18 cellular contexts compared by ENCODE assay signal in the genomic region with DNA sequence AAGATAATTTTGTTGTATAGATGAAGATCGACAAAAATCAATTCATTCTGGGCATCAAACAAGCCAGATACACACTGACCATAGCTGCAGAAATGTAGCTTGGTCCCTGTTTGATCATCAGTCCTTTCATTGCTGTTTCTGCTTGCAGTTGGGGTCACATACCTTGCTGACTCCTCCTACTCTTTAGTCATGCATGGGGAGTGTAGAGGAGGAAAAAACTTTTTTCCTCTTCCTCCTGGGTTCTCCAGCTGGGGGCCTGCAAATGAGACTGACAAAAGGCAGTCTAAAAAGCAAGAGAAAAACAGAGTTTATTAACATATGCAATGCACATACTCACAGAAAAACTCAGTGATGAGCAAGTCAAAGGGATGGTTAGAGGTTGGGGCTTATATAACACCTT.
"Had no signal": no experiment of that assay in that cellular context is flagged by ENCODE, and none has a peak within 500 bp of the region (broad histone marks: within the 10 kb centered on the region; RNA-seq: fewer than 3 reads in every experiment).

No MANE protein-coding gene starts in this region.

- H3K27ac Mint-ChIP-seq: activated naive CD4-positive, alpha-beta T cell treated with anti-CD3 and anti-CD28 coated beads for 36 hours; brain had no signal

- H3K27me3 ChIP-seq: tibial artery had no signal

- H3K27ac ChIP-seq: coronary artery, tibial artery had no signal

- ATAC-seq: activated T-cell treated with anti-CD3 and anti-CD28 coated beads, Interleukin-2, amount 50 U/mL, for 4 hours; left ventricle myocardium superior; naive thymus-derived CD8-positive, alpha-beta T cell; stimulated activated naive CD8-positive, alpha-beta T cell treated with anti-CD3 and anti-CD28 coated beads, Interleukin-15, Interleukin-2, amounts not matched to agents 100 U/mL and 50 U/mL, for 24 hours had no signal

- H3K36me3 Mint-ChIP-seq: brain; naive thymus-derived CD8-positive, alpha-beta T cell had no signal

- H3K4me3 Mint-ChIP-seq: activated naive CD4-positive, alpha-beta T cell treated with anti-CD3 and anti-CD28 coated beads for 36 hours; activated T-cell treated with anti-CD3 and anti-CD28 coated beads, Interleukin-2, amount 50 U/mL, for 4 hours; brain; naive thymus-derived CD8-positive, alpha-beta T cell had no signal

- H3K36me3 ChIP-seq: tibial artery had no signal

- H3K4me1 Mint-ChIP-seq: brain had no signal

- H3K4me3 ChIP-seq: coronary artery, tibial artery had no signal

- DNase-seq: activated CD4-positive, alpha-beta T cell treated with anti-CD3 and anti-CD28 coated beads, Interleukin-2, amount 50 U/mL, for 1 hour; activated CD8-positive, alpha-beta memory T cell treated with anti-CD3 and anti-CD28 coated beads, Interleukin-2, amount 50 U/mL, for 4 hours; activated naive CD4-positive, alpha-beta T cell treated with anti-CD3 and anti-CD28 coated beads for 36 hours; activated T-cell treated with anti-CD3 and anti-CD28 coated beads, Interleukin-2, amount 50 U/mL, for 4 hours; central memory CD4-positive, alpha-beta T cell; head of caudate nucleus; left ventricle myocardium superior; mesenchymal stem cell; naive thymus-derived CD8-positive, alpha-beta T cell; nucleus accumbens; stimulated activated CD4-positive, alpha-beta T cell treated with anti-CD3 and anti-CD28 coated beads, Interleukin-12 subunit alpha, Interleukin-12 subunit beta, amount 100 ng/mL, for 4 hours; stimulated activated CD4-positive, alpha-beta T cell treated with anti-CD3 and anti-CD28 coated beads, Interleukin-1b, Interleukin-23, amount 100 ng/mL, for 48 hours; stimulated activated CD8-positive, alpha-beta memory T cell treated with anti-CD3 and anti-CD28 coated beads, Interleukin-4, amount 100 ng/mL, for 48 hours; stimulated activated naive CD8-positive, alpha-beta T cell treated with anti-CD3 and anti-CD28 coated beads, Interleukin-15, Interleukin-2, amounts not matched to agents 100 U/mL and 50 U/mL, for 24 hours; substantia nigra; tibial artery had no signal

- H3K9me3 ChIP-seq: tibial artery had no signal
